8 cellular contexts compared by ENCODE assay signal in genomic region chr16:67936876-67937605, GRCh38. TPM values are rescaled to one million over a fixed set of nuclear protein-coding genes. Genes with fewer than 3 reads are reported as not detected.
DNase-seq lines count a peak whose midpoint lies in the region; ATAC-seq and TF ChIP-seq lines count a peak whose summit lies in the region.

No MANE protein-coding gene starts in this region.

- peak overlapping the region; percentile 84 for H3K9ac ChIP-seq in stomach smooth muscle (ENCODE audit: low read length in 2 of 2)

- TF ChIP-seq CTCF in 22Rv1 (IDR thresholded peaks at IDR 0.05): no peak

- H3K9me3 ChIP-seq in stomach smooth muscle (ENCODE audit: control insufficient read depth in 2 of 2, low read length in 2 of 2): no peaks in the 10 kb centered on the region

- no peaks in the 10 kb centered on the region for H3K27me3 ChIP-seq in stomach smooth muscle (ENCODE audit: control insufficient read depth in 1 of 2, insufficient read depth in 2 of 2, low read length in 2 of 2)

- peak; percentile 65 for ATAC-seq in GM18511 (IDR thresholded peaks at IDR 0.05; ENCODE audit: unreplicated experiment)
- peak; percentile 45 for ATAC-seq in HG03103 (IDR thresholded peaks at IDR 0.05; ENCODE audit: low read depth, unreplicated experiment)

- H3K27ac ChIP-seq in 22Rv1: peak overlapping the region; percentile 81
- peak overlapping the region; percentile 76 for H3K27ac ChIP-seq in stomach smooth muscle (ENCODE audit: low read length)

- peaks cover 8 to 14% of the 10 kb centered on the region in 2 donors for H3K36me3 ChIP-seq in stomach smooth muscle (ENCODE audit: control insufficient read depth in 2 of 2, insufficient read depth in 2 of 2, low read length in 2 of 2)

- DNase-seq in T-helper 1 cell (peak; percentile 48 to 90 (median 67)), cerebellum (ENCODE audit: low spot score) (peak; percentile 32), mucosa of gallbladder (ENCODE audit: low spot score) (peak; percentile 77), NCI-H524 treated with DMSO at 0.1 percent for 48 hours (lab: John Stamatoyannopoulos, UW) (no peak)

- H3K4me1 ChIP-seq in stomach smooth muscle (ENCODE audit: control insufficient read depth, insufficient read depth, low read length): peaks cover 32% of the 10 kb centered on the region

- H3K4me3 ChIP-seq in stomach smooth muscle (ENCODE audit: low read length in 2 of 2): peak overlapping the region; percentile 98

RNA-seq across cellular contexts. Expression of gene PSMB10, which starts 0.4 kb away (rescaled TPM):
- 11.2 TPM for total RNA-seq in cerebellum
- 68.8 TPM for total RNA-seq in mucosa of gallbladder

RNA-seq across cellular contexts. Expression of gene CTRL, which starts 5.4 kb away (rescaled TPM):
- 2.9 TPM for total RNA-seq in cerebellum
- 1.1 TPM for total RNA-seq in mucosa of gallbladder

RNA-seq across cellular contexts. Expression of gene LCAT, which starts 6.9 kb away (rescaled TPM):
- total RNA-seq in cerebellum (23.2 TPM), mucosa of gallbladder (30.3 TPM)

RNA-seq across cellular contexts. Expression of gene SLC12A4, which starts 31.4 kb away (rescaled TPM):
- total RNA-seq in cerebellum (44.6 TPM), mucosa of gallbladder (76.6 TPM)

RNA-seq across cellular contexts. Expression of gene DPEP3, which starts 43.3 kb away (rescaled TPM):
- total RNA-seq in cerebellum: not detected
- not detected for total RNA-seq in mucosa of gallbladder
